ENCODE assay signal across 1 cellular context in the genomic region with DNA sequence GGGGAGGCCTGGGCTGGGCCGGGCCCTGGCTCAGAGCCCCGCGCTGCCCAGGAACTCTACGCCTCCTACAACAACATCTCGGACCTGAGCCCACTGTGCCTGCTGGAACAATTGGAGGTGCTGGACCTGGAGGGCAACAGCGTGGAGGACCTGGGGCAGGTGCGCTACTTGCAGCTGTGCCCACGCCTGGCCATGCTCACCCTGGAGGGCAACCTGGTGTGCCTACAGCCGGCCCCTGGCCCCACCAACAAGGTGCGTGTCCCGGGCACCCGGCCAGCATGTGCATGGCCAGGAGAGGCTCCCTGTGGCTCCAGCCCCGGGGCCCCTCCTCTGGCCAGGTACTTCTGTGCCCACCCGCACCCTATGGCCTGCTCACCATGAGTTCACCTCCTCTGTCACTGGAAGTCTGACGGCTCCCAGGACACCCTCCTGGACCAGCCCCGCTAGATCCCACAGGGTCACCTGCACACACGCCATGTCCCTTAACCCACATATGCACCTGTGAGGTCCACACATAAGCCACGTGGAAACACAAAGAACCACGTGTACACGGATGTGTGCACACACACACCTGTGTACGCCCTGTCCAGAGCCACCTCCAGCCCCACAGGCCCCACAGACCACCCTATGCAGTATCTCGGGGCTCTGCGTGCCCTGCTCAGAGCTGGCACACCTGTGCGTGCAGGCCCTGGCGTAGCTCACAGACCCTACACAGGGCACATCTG.
TF ChIP-seq lines count a peak whose summit lies in the region.

No MANE protein-coding gene starts in this region.

TF ChIP-seq in H1, 55 proteins besides CTCF, POLR2A, EP300 and RAD21:
- no peak for TF ChIP-seq RFX5 (IDR thresholded peaks at IDR 0.05; ENCODE audit: borderline replicate concordance, low read depth, low read length)
- no peak for TF ChIP-seq SP1 (IDR thresholded peaks at IDR 0.05; ENCODE audit: low read depth, low read length)
